In genomic region chr17:27551701-27552466, GRCh38 we compare ENCODE assay signal across 10 cellular contexts.
DNase-seq lines count a peak whose midpoint lies in the region; ATAC-seq and TF ChIP-seq lines count a peak whose summit lies in the region.
"Had no signal": no experiment of that assay in that cellular context is flagged by ENCODE, and none has a peak within 500 bp of the region (broad histone marks: within the 10 kb centered on the region; RNA-seq: fewer than 3 reads in every experiment).

No MANE protein-coding gene starts in this region.

- in situ Hi-C loops in mammary epithelial cell (cut with MboI; ENCODE audit: low sequenced_read_pairs in 2 of 2): loop anchor here in 1 of 2 donors (10.0 kb wide), 1 partner anchor 57 kb away; no protein-coding TSS in a partner anchor

- H3K27ac Mint-ChIP-seq in neural progenitor cell: peak overlapping the region; percentile 84

- H3K4me1 ChIP-seq in mammary epithelial cell (ENCODE audit: insufficient read depth, low read length) (peaks cover 20% of the 10 kb centered on the region), neural progenitor cell (no peaks in the 10 kb centered on the region)

- dilution Hi-C loops in mammary epithelial cell (cut with HindIII; ENCODE audit: low sequenced_read_pairs): no loop called here

- H2AFZ ChIP-seq in mammary epithelial cell (ENCODE audit: low read depth, low read length) (no peak overlapping the region), neural progenitor cell (replicated peaks) (no peak overlapping the region)

- H3K9me3 ChIP-seq in mammary epithelial cell (replicated peaks; ENCODE audit: insufficient read depth, low read length): no peaks in the 10 kb centered on the region
- no peaks in the 10 kb centered on the region for H3K9me3 ChIP-seq in neural progenitor cell (ENCODE audit: low read depth)

- H4K20me1 ChIP-seq in mammary epithelial cell (ENCODE audit: insufficient read depth, low read length): no peaks in the 10 kb centered on the region
- no peaks in the 10 kb centered on the region for H4K20me1 ChIP-seq in neural progenitor cell (ENCODE audit: low read depth)

- H3K4me2 ChIP-seq in mammary epithelial cell (ENCODE audit: insufficient read depth, low read depth, low read length) (peak overlapping the region; percentile 4), neural progenitor cell (no peak overlapping the region)

- H3K36me3 ChIP-seq in mammary epithelial cell (ENCODE audit: insufficient read depth, low read length) (no peaks in the 10 kb centered on the region), neural progenitor cell (no peaks in the 10 kb centered on the region)

- H3K4me1 Mint-ChIP-seq in neural progenitor cell: peaks cover 11% of the 10 kb centered on the region

- intact Hi-C loops in mammary epithelial cell (cut with micrococcal nuclease): no loop called here

- peaks cover 10% of the 10 kb centered on the region for H3K36me3 Mint-ChIP-seq in neural progenitor cell

- no peaks in the 10 kb centered on the region for H3K27me3 ChIP-seq in mammary epithelial cell (ENCODE audit: insufficient read depth, low read length)
- no peaks in the 10 kb centered on the region for H3K27me3 ChIP-seq in neural progenitor cell

- H3F3A ChIP-seq in neural progenitor cell (ENCODE audit: low read depth): no peaks in the 10 kb centered on the region

- no peak overlapping the region for H3K27ac ChIP-seq in mammary epithelial cell (ENCODE audit: insufficient read depth, low read depth, low read length)
- no peak overlapping the region for H3K27ac ChIP-seq in neural progenitor cell

- H3K9me3 Mint-ChIP-seq in neural progenitor cell: no peaks in the 10 kb centered on the region

- H3K4me3 Mint-ChIP-seq in neural progenitor cell: no peak overlapping the region

- H3K79me2 ChIP-seq in mammary epithelial cell (ENCODE audit: insufficient read depth, low read length) (no peaks in the 10 kb centered on the region), neural progenitor cell (ENCODE audit: low read depth) (no peaks in the 10 kb centered on the region)

- H3K9ac ChIP-seq in mammary epithelial cell (ENCODE audit: insufficient read depth, low read length) (no peak overlapping the region), neural progenitor cell (no peak overlapping the region)

- CTCF ChIA-PET in mammary epithelial cell (lab: Charles Lee; ENCODE audit: low non-redundant PET): no interaction called here

- BruUV-seq in mammary epithelial cell (replicated peaks; lab: Mats Ljungman, UMichigan): no TSS peak

- TF ChIP-seq CTCF in mammary epithelial cell (conservative IDR thresholded peaks at IDR 0.05 in 1 of 2, IDR thresholded peaks at IDR 0.05 in 1 of 2; ENCODE audit: extremely low read depth in 1 of 2, insufficient read depth in 1 of 2, low read depth in 1 of 2, low read length in 2 of 2) (no peak), neural progenitor cell (IDR thresholded peaks at IDR 0.05) (no peak)

- ATAC-seq in HG02885 (IDR thresholded peaks at IDR 0.05; ENCODE audit: poor library complexity, unreplicated experiment): no peak
- ATAC-seq in GM21515 (IDR thresholded peaks at IDR 0.05; ENCODE audit: unreplicated experiment): no peak
- ATAC-seq in GM21723 (IDR thresholded peaks at IDR 0.05; ENCODE audit: unreplicated experiment): no peak
- ATAC-seq: right cardiac atrium had no signal

- peaks cover 3% of the 10 kb centered on the region for H3K27me3 Mint-ChIP-seq in neural progenitor cell (ENCODE audit: insufficient read depth, low read depth)

- WGBS in mammary epithelial cell (ENCODE audit: low coverage, missing lambda C conversion rate): 79% methylated on average over 16 of the region's 16 CpGs

- H3K4me3 ChIP-seq in mammary epithelial cell (replicated peaks in 1 of 3; ENCODE audit: insufficient read depth in 1 of 3, low read depth in 2 of 3, low read length in 3 of 3): no peak overlapping the region
- no peak overlapping the region for H3K4me3 ChIP-seq in neural progenitor cell

- peak; percentile 99 for DNase-seq in DMS53 (lab: John Stamatoyannopoulos, UW)
- DNase-seq in HuH-7 (ENCODE audit: low spot score): peak; percentile 49
- peak; percentile 37 for DNase-seq in mammary epithelial cell
- no peak for DNase-seq in neural progenitor cell (ENCODE audit: low spot score)
- DNase-seq in NK-92 (lab: John Stamatoyannopoulos, UW; ENCODE audit: unreplicated experiment): no peak
- DNase-seq: NCI-H446 treated with DMSO at 0.1 percent for 48 hours had no signal

Comparison
In these comparisons a context has a peak if more than half of its experiments do, and no peak if none do; other contexts are left out.
1. DNase-seq: peak in DMS53 (single experiment), HuH-7 (single experiment) and mammary epithelial cell (single experiment); none in neural progenitor cell (single experiment) and NK-92 (single experiment).